Comparison of ENCODE assay signal across 9 cellular contexts in the genomic region with DNA sequence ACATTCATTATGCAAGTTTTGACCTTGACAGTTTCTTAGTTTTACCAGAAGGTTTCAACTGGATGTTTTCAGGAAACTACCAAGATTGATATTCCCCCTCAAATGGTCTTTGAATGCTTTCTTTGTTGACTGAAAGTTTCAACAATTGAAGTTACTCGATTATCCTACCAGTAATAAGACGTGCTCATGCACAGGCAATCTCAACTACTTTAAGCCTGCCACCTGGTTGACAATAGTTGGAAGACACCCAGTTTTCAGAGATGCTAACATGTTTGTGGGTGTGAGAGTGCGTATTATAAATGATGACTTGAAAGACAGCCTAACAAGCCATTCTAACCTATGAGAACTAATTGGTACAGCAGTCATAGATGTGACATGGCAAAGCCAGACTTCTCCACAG.
"Had no signal": no experiment of that assay in that cellular context is flagged by ENCODE, and none has a peak within 500 bp of the region (broad histone marks: within the 10 kb centered on the region; RNA-seq: fewer than 3 reads in every experiment).

No MANE protein-coding gene starts in this region.

- H3K4me3 Mint-ChIP-seq: HFFc6, IgD-negative memory B cell had no signal

- H3K36me3 Mint-ChIP-seq: IgD-negative memory B cell had no signal

- H3K9me3 ChIP-seq: HAP-1 had no signal

- H3K27ac Mint-ChIP-seq: HFFc6, IgD-negative memory B cell had no signal

- H3K4me3 ChIP-seq: GM23248, HAP-1 had no signal

- H3K4me1 Mint-ChIP-seq: IgD-negative memory B cell had no signal

- H3K27ac ChIP-seq: GM23248, HL-60 had no signal

- H3K4me1 ChIP-seq: HAP-1 had no signal

- DNase-seq: GM23248, GOT3, H7, HFFc6 had no signal

- H3K36me3 ChIP-seq: HAP-1 had no signal

- ATAC-seq: HCT116, HepG2 had no signal

- H2AFZ ChIP-seq: GM23248 had no signal
